ENCODE assay signal across 29 cellular contexts in the genomic region with DNA sequence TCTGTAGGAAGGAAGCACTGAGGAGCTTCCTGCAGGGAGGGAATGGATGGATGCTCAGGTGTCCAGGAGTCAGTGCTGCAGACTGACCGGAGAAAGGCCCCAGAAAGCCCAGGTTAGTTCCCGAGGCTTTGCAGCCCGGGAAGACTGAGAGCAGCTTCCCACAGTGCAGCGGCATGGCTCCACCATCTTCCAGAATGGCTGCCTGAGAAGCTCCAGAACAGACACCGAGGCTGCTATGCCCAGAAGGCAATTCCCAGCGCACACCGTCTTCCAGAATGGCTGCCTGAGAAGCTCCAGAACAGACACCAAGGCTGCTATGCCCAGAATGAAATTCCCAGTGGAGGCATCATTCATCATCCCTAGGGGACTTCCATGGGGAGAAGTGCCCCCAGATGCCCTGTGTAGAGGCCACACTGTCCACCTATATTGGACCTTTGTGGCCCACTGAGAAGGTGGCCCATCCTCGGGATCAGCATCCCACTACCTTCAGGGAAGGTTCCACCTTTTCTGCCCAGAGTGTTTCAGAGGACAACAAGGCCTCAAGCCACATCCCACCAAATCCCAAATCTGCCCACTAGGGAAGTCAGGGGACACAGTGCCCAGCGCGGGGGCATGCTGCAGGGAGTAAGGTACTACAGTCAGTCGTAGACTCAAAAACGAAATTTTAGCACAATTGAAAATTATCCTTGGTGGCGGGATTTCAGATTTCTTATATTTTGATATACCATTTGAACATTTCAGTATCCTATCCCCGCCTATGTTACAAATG.
"Had no signal": no experiment of that assay in that cellular context is flagged by ENCODE, and none has a peak within 500 bp of the region (broad histone marks: within the 10 kb centered on the region; RNA-seq: fewer than 3 reads in every experiment).

No MANE protein-coding gene starts in this region.

- H3K4me3 Mint-ChIP-seq: naive thymus-derived CD4-positive, alpha-beta T cell; natural killer cell; nephron; neural progenitor cell; stimulated activated memory B cell treated with anti-CD40 and anti-IgM and Interleukin-4, amounts not matched to agents 10 μg/mL and 1 μg/mL and 100 μg/mL, for 72 hours; stimulated activated naive CD8-positive, alpha-beta T cell treated with anti-CD3 and anti-CD28 coated beads, Interleukin-15, amount 100 ng/mL, for 72 hours had no signal

- H3K27ac Mint-ChIP-seq: naive thymus-derived CD4-positive, alpha-beta T cell; natural killer cell; nephron; neural progenitor cell; progenitor cell of endocrine pancreas; stimulated activated memory B cell treated with anti-CD40 and anti-IgM and Interleukin-4, amounts not matched to agents 10 μg/mL and 1 μg/mL and 100 μg/mL, for 72 hours had no signal

- H3K4me1 ChIP-seq: neural progenitor cell, parathyroid adenoma, psoas muscle, right lobe of liver, spleen, tibial nerve, upper lobe of left lung, uterus had no signal

- H3K4me1 Mint-ChIP-seq: naive thymus-derived CD4-positive, alpha-beta T cell; natural killer cell; stimulated activated memory B cell treated with anti-CD40 and anti-IgM and Interleukin-4, amounts not matched to agents 10 μg/mL and 1 μg/mL and 100 μg/mL, for 72 hours; stimulated activated naive CD8-positive, alpha-beta T cell treated with anti-CD3 and anti-CD28 coated beads, Interleukin-15, amount 100 ng/mL, for 72 hours had no signal

- ATAC-seq: naive thymus-derived CD4-positive, alpha-beta T cell; natural killer cell; psoas muscle; right cardiac atrium; right lobe of liver; stimulated activated memory B cell treated with anti-CD40 and anti-IgM and Interleukin-4, amounts not matched to agents 10 μg/mL and 1 μg/mL and 100 μg/mL, for 72 hours; stimulated activated naive CD8-positive, alpha-beta T cell treated with anti-CD3 and anti-CD28 coated beads, Interleukin-15, amount 100 ng/mL, for 72 hours; stimulated activated naive CD8-positive, alpha-beta T cell treated with anti-CD3 and anti-CD28 coated beads, Interleukin-15, Interleukin-2, amounts not matched to agents 100 U/mL and 50 U/mL, for 24 hours had no signal

- DNase-seq: naive thymus-derived CD4-positive, alpha-beta T cell; natural killer cell; occipital lobe; ovary; psoas muscle; right cardiac atrium; spleen; stimulated activated CD4-positive, alpha-beta T cell treated with anti-CD3 and anti-CD28 coated beads, Interleukin-12 subunit alpha, Interleukin-12 subunit beta, amount 100 ng/mL, for 4 hours; stimulated activated CD4-positive, alpha-beta T cell treated with anti-CD3 and anti-CD28 coated beads, Interleukin-1b, Interleukin-23, amount 100 ng/mL, for 48 hours; stimulated activated CD4-positive, alpha-beta T cell treated with anti-CD3 and anti-CD28 coated beads, Interleukin-4, amount 100 ng/mL, for 1 hour; stimulated activated CD4-positive, alpha-beta T cell treated with anti-CD3 and anti-CD28 coated beads, Interleukin-4, amount 100 ng/mL, for 4 hours; stimulated activated CD8-positive, alpha-beta memory T cell treated with anti-CD3 and anti-CD28 coated beads, Interleukin-4, amount 100 ng/mL, for 48 hours; stimulated activated naive CD4-positive, alpha-beta T cell; stimulated activated naive CD8-positive, alpha-beta T cell treated with anti-CD3 and anti-CD28 coated beads, Interleukin-15, amount 100 ng/mL, for 72 hours; stimulated activated naive CD8-positive, alpha-beta T cell treated with anti-CD3 and anti-CD28 coated beads, Interleukin-15, Interleukin-2, amounts not matched to agents 100 U/mL and 50 U/mL, for 24 hours; trophoblast cell; uterus had no signal

- H3K27me3 ChIP-seq: neural progenitor cell, ovary, right lobe of liver, spleen, thyroid gland, tibial nerve, upper lobe of left lung, uterus had no signal

- H3K9me3 Mint-ChIP-seq: natural killer cell; stimulated activated memory B cell treated with anti-CD40 and anti-IgM and Interleukin-4, amounts not matched to agents 10 μg/mL and 1 μg/mL and 100 μg/mL, for 72 hours; stimulated activated naive CD8-positive, alpha-beta T cell treated with anti-CD3 and anti-CD28 coated beads, Interleukin-15, amount 100 ng/mL, for 72 hours had no signal

- H3K27ac ChIP-seq: neural progenitor cell, ovary, parathyroid adenoma, psoas muscle, right lobe of liver, skin epidermis, spleen, thoracic aorta, thyroid gland, tibial nerve, upper lobe of left lung, uterus had no signal

- H3K36me3 Mint-ChIP-seq: naive thymus-derived CD4-positive, alpha-beta T cell; natural killer cell; neural progenitor cell; stimulated activated memory B cell treated with anti-CD40 and anti-IgM and Interleukin-4, amounts not matched to agents 10 μg/mL and 1 μg/mL and 100 μg/mL, for 72 hours had no signal

- H3K36me3 ChIP-seq: neural progenitor cell, ovary, right lobe of liver, spleen, thoracic aorta, thyroid gland, tibial nerve, upper lobe of left lung, uterus had no signal

- H3K9me3 ChIP-seq: ovary, psoas muscle, right lobe of liver, spleen, thoracic aorta, thyroid gland, tibial nerve, upper lobe of left lung, uterus had no signal

- H3K4me3 ChIP-seq: neural progenitor cell, ovary, psoas muscle, right lobe of liver, skin epidermis, smooth muscle cell, spleen, thoracic aorta, thyroid gland, tibial nerve, upper lobe of left lung, uterus had no signal
